In genomic region chr10:65843203-65843602, GRCh38 we compare ENCODE assay signal across 32 cellular contexts.
"Had no signal": no experiment of that assay in that cellular context is flagged by ENCODE, and none has a peak within 500 bp of the region (broad histone marks: within the 10 kb centered on the region; RNA-seq: fewer than 3 reads in every experiment).

No MANE protein-coding gene starts in this region.

- H2AFZ ChIP-seq: parathyroid adenoma had no signal

- H3K36me3 Mint-ChIP-seq: naive thymus-derived CD8-positive, alpha-beta T cell; natural killer cell treated with Interleukin-12 subunit alpha and Interleukin-12 subunit beta and Interleukin-15 and Interleukin-18, amount 100 ng/mL, for 72 hours; stimulated activated memory B cell treated with anti-CD40 and anti-IgM and Interleukin-4, amounts not matched to agents 10 μg/mL and 1 μg/mL and 100 μg/mL, for 72 hours; type B pancreatic cell had no signal

- H3K4me1 ChIP-seq: parathyroid adenoma, psoas muscle, right lobe of liver, suprapubic skin, testis, tibial artery, transverse colon, upper lobe of right lung, uterus had no signal

- H3K9me3 Mint-ChIP-seq: nephron progenitor cell had no signal

- ATAC-seq: naive thymus-derived CD8-positive, alpha-beta T cell; natural killer cell treated with Interleukin-12 subunit alpha and Interleukin-12 subunit beta and Interleukin-15 and Interleukin-18, amount 100 ng/mL, for 72 hours; psoas muscle; right cardiac atrium; right lobe of liver; stimulated activated memory B cell treated with anti-CD40 and anti-IgM and Interleukin-4, amounts not matched to agents 10 μg/mL and 1 μg/mL and 100 μg/mL, for 72 hours; stimulated activated naive CD8-positive, alpha-beta T cell treated with anti-CD3 and anti-CD28 coated beads, Interleukin-15, amount 100 ng/mL, for 72 hours; stimulated activated naive CD8-positive, alpha-beta T cell treated with anti-CD3 and anti-CD28 coated beads, Interleukin-15, Interleukin-2, amounts not matched to agents 100 U/mL and 50 U/mL, for 24 hours; upper lobe of right lung had no signal

- FAIRE-seq: small intestine had no signal

- H3K27ac ChIP-seq: neutrophil, ovary, parathyroid adenoma, psoas muscle, right lobe of liver, sigmoid colon, suprapubic skin, testis, tibial artery, transverse colon, upper lobe of right lung, uterus had no signal

- H3K36me3 ChIP-seq: neutrophil, ovary, right lobe of liver, sigmoid colon, suprapubic skin, tibial artery, transverse colon, upper lobe of right lung, uterus had no signal

- DNase-seq: naive thymus-derived CD8-positive, alpha-beta T cell; nephron progenitor cell; nucleus accumbens; ovary; posterior cingulate gyrus; psoas muscle; right cardiac atrium; right lobe of liver; sigmoid colon; small intestine; stimulated activated CD4-positive, alpha-beta T cell treated with anti-CD3 and anti-CD28 coated beads, Interleukin-12 subunit alpha, Interleukin-12 subunit beta, amount 100 ng/mL, for 4 hours; stimulated activated CD4-positive, alpha-beta T cell treated with anti-CD3 and anti-CD28 coated beads, Interleukin-1b, Interleukin-23, amount 100 ng/mL, for 48 hours; stimulated activated CD4-positive, alpha-beta T cell treated with anti-CD3 and anti-CD28 coated beads, Interleukin-4, amount 100 ng/mL, for 1 hour; stimulated activated CD4-positive, alpha-beta T cell treated with anti-CD3 and anti-CD28 coated beads, Interleukin-4, amount 100 ng/mL, for 4 hours; stimulated activated CD8-positive, alpha-beta memory T cell treated with anti-CD3 and anti-CD28 coated beads, Interleukin-4, amount 100 ng/mL, for 48 hours; stimulated activated naive CD4-positive, alpha-beta T cell; stimulated activated naive CD8-positive, alpha-beta T cell treated with anti-CD3 and anti-CD28 coated beads, Interleukin-15, amount 100 ng/mL, for 72 hours; stimulated activated naive CD8-positive, alpha-beta T cell treated with anti-CD3 and anti-CD28 coated beads, Interleukin-15, Interleukin-2, amounts not matched to agents 100 U/mL and 50 U/mL, for 24 hours; substantia nigra; testis; tibial artery; transverse colon; upper lobe of right lung; uterus had no signal

- H3K27me3 ChIP-seq: neutrophil, ovary, right lobe of liver, sigmoid colon, suprapubic skin, testis, tibial artery, transverse colon, upper lobe of right lung, uterus had no signal

- H3K27me3 Mint-ChIP-seq: naive thymus-derived CD8-positive, alpha-beta T cell; natural killer cell treated with Interleukin-12 subunit alpha and Interleukin-12 subunit beta and Interleukin-15 and Interleukin-18, amount 100 ng/mL, for 72 hours; progenitor cell of endocrine pancreas; stimulated activated memory B cell treated with anti-CD40 and anti-IgM and Interleukin-4, amounts not matched to agents 10 μg/mL and 1 μg/mL and 100 μg/mL, for 72 hours; stimulated activated naive CD8-positive, alpha-beta T cell treated with anti-CD3 and anti-CD28 coated beads, Interleukin-15, amount 100 ng/mL, for 72 hours; type B pancreatic cell had no signal

- H3K27ac Mint-ChIP-seq: naive thymus-derived CD8-positive, alpha-beta T cell; natural killer cell treated with Interleukin-12 subunit alpha and Interleukin-12 subunit beta and Interleukin-15 and Interleukin-18, amount 100 ng/mL, for 72 hours; nephron progenitor cell; progenitor cell of endocrine pancreas; stimulated activated memory B cell treated with anti-CD40 and anti-IgM and Interleukin-4, amounts not matched to agents 10 μg/mL and 1 μg/mL and 100 μg/mL, for 72 hours; type B pancreatic cell had no signal

- H3K9ac ChIP-seq: parathyroid adenoma had no signal

- H3K4me3 ChIP-seq: ovary, psoas muscle, right lobe of liver, sigmoid colon, suprapubic skin, testis, tibial artery, transverse colon, upper lobe of right lung, uterus had no signal

- H3K79me2 ChIP-seq: parathyroid adenoma had no signal

- H3K4me3 Mint-ChIP-seq: naive thymus-derived CD8-positive, alpha-beta T cell; natural killer cell treated with Interleukin-12 subunit alpha and Interleukin-12 subunit beta and Interleukin-15 and Interleukin-18, amount 100 ng/mL, for 72 hours; nephron progenitor cell; neural crest cell; stimulated activated memory B cell treated with anti-CD40 and anti-IgM and Interleukin-4, amounts not matched to agents 10 μg/mL and 1 μg/mL and 100 μg/mL, for 72 hours; stimulated activated naive CD8-positive, alpha-beta T cell treated with anti-CD3 and anti-CD28 coated beads, Interleukin-15, amount 100 ng/mL, for 72 hours; type B pancreatic cell had no signal

- H3K9me3 ChIP-seq: neutrophil, ovary, psoas muscle, right lobe of liver, sigmoid colon, suprapubic skin, testis, tibial artery, transverse colon, upper lobe of right lung, uterus had no signal

- H3K4me1 Mint-ChIP-seq: naive thymus-derived CD8-positive, alpha-beta T cell; nephron progenitor cell; neural crest cell; stimulated activated memory B cell treated with anti-CD40 and anti-IgM and Interleukin-4, amounts not matched to agents 10 μg/mL and 1 μg/mL and 100 μg/mL, for 72 hours; stimulated activated naive CD8-positive, alpha-beta T cell treated with anti-CD3 and anti-CD28 coated beads, Interleukin-15, amount 100 ng/mL, for 72 hours had no signal
